ENCODE assay signal across 13 cellular contexts in the genomic region with DNA sequence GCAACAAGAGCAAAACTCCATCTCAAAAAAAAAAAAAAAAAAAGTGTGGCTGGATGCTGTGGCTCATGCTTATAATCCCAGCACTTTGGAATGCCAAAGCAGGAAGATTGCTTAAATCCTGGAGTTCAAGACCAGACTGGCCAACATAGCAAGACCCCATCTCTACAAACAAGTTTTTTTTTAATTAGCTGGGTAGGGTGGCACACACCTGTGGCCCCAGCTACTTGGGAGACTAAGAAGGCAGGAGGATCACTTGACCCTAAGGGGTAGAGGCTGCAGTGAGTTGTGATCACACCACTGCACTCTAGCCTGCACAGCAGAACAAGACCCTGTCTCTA. TPM values are rescaled to one million over a fixed set of nuclear protein-coding genes. Genes with fewer than 3 reads are reported as not detected.
DNase-seq lines count a peak whose midpoint lies in the region; ATAC-seq and TF ChIP-seq lines count a peak whose summit lies in the region.
"Had no signal": no experiment of that assay in that cellular context is flagged by ENCODE, and none has a peak within 500 bp of the region (broad histone marks: within the 10 kb centered on the region; RNA-seq: fewer than 3 reads in every experiment).

No MANE protein-coding gene starts in this region.

- H3K23ac ChIP-seq in H9 (ENCODE audit: insufficient read length, low read depth, low read length): no peak overlapping the region

- no peaks in the 10 kb centered on the region for H3K27me3 Mint-ChIP-seq in CD4-positive, alpha-beta memory T cell
- H3K27me3 Mint-ChIP-seq in activated T-helper 17 cell treated with anti-CD3 and anti-CD28 coated beads, Interleukin-2, amount 50 U/mL, for 72 hours: no peaks in the 10 kb centered on the region
- no peaks in the 10 kb centered on the region for H3K27me3 Mint-ChIP-seq in memory B cell
- H3K27me3 Mint-ChIP-seq in H9 (ENCODE audit: low read depth): no peaks in the 10 kb centered on the region
- no peaks in the 10 kb centered on the region for H3K27me3 Mint-ChIP-seq in activated T-cell treated with anti-CD3 and anti-CD28 coated beads, Interleukin-2, amount 50 U/mL, for 4 hours (ENCODE audit: low read depth)

- H2BK12ac ChIP-seq in H9 (ENCODE audit: insufficient read length, low read depth, low read length): no peak overlapping the region

- peaks cover 0 to 3% of the 10 kb centered on the region in 2 donors for H3K36me3 Mint-ChIP-seq in CD4-positive, alpha-beta memory T cell
- H3K36me3 Mint-ChIP-seq in activated T-helper 17 cell treated with anti-CD3 and anti-CD28 coated beads, Interleukin-2, amount 50 U/mL, for 72 hours (ENCODE audit: low read depth): peaks cover 5% of the 10 kb centered on the region
- peaks cover 2% of the 10 kb centered on the region for H3K36me3 Mint-ChIP-seq in memory B cell
- H3K36me3 Mint-ChIP-seq in H9 (ENCODE audit: insufficient read depth in 1 of 3, low read depth in 3 of 3): peaks cover 3 to 25% (median 4%) of the 10 kb centered on the region in 3 experiments
- no peaks in the 10 kb centered on the region for H3K36me3 Mint-ChIP-seq in activated T-cell treated with anti-CD3 and anti-CD28 coated beads, Interleukin-2, amount 50 U/mL, for 4 hours (ENCODE audit: insufficient read depth)
- H3K36me3 Mint-ChIP-seq: neural progenitor cell had no signal

- peaks cover 3% of the 10 kb centered on the region for H3K23me2 ChIP-seq in H9 (ENCODE audit: insufficient read length, low read depth, low read length, poor library complexity, severe bottlenecking)

- POLR2A ChIA-PET in CD4-positive, alpha-beta memory T cell (lab: Charles Lee; ENCODE audit: partially characterized antibody): interaction anchor here (1.0 kb wide), 1 partner anchor 55 kb away, joined by 5 read pairs; a partner anchor contains a TSS

- no peak for DNase-seq in CD4-positive, alpha-beta memory T cell
- DNase-seq in NCI-H69 (lab: John Stamatoyannopoulos, UW) (peak; percentile 50), memory B cell (ENCODE audit: low spot score in 2 of 2) (no peak), H9 (no peak), NCI-H524 treated with DMSO at 0.1 percent for 48 hours (lab: John Stamatoyannopoulos, UW) (no peak)
- no peak for DNase-seq in activated T-cell treated with anti-CD3 and anti-CD28 coated beads, Interleukin-2, amount 50 U/mL, for 4 hours
- DNase-seq: DMS79 treated with DMSO at 0.1 percent for 48 hours, heart right ventricle, NCI-H1436 treated with DMSO at 0.1 percent for 48 hours, Right ventricle myocardium superior had no signal

- H3K79me2 ChIP-seq in H9 (ENCODE audit: insufficient read depth, low read length): no peaks in the 10 kb centered on the region

- H3K4me1 ChIP-seq in CD4-positive, alpha-beta memory T cell (ENCODE audit: insufficient read depth, low read length): peaks cover 27% of the 10 kb centered on the region
- H3K4me1 ChIP-seq in H9 (ENCODE audit: insufficient read depth, low read length): peaks cover 6% of the 10 kb centered on the region; the same call in 1 of the 2 replicates

- H3K4me2 ChIP-seq in H9 (ENCODE audit: insufficient read depth, insufficient read length, low read length): no peak overlapping the region

- H3K4me3 Mint-ChIP-seq in CD4-positive, alpha-beta memory T cell: no peak overlapping the region
- no peak overlapping the region for H3K4me3 Mint-ChIP-seq in activated T-helper 17 cell treated with anti-CD3 and anti-CD28 coated beads, Interleukin-2, amount 50 U/mL, for 72 hours
- H3K4me3 Mint-ChIP-seq in memory B cell (no peak overlapping the region), H9 (no peak overlapping the region)
- H3K4me3 Mint-ChIP-seq in activated T-cell treated with anti-CD3 and anti-CD28 coated beads, Interleukin-2, amount 50 U/mL, for 4 hours: no peak overlapping the region

- no peak overlapping the region for H2BK5ac ChIP-seq in H9 (ENCODE audit: insufficient read length, low read length)

- H3K27me3 ChIP-seq in CD4-positive, alpha-beta memory T cell (ENCODE audit: insufficient read depth, low read length): no peaks in the 10 kb centered on the region
- H3K27me3 ChIP-seq in H9 (ENCODE audit: insufficient read depth, low read length): no peaks in the 10 kb centered on the region
- H3K27me3 ChIP-seq: neural progenitor cell had no signal

- no peak overlapping the region for H3K56ac ChIP-seq in H9 (ENCODE audit: insufficient read length, low read depth, low read length)

- H3T11ph ChIP-seq in H9 (ENCODE audit: low read length): no peak overlapping the region

- no peak overlapping the region for H4K8ac ChIP-seq in H9 (replicated peaks; ENCODE audit: insufficient read length, low read depth, low read length)

- H2BK20ac ChIP-seq in H9 (ENCODE audit: low read depth, low read length, poor library complexity, severe bottlenecking): no peak overlapping the region

- H3K4me3 ChIP-seq in CD4-positive, alpha-beta memory T cell (ENCODE audit: low read length in 2 of 2): no peak overlapping the region
- H3K4me3 ChIP-seq: heart right ventricle, neural progenitor cell had no signal

- no peaks in the 10 kb centered on the region for H3K36me3 ChIP-seq in CD4-positive, alpha-beta memory T cell (ENCODE audit: insufficient read depth, low read length)
- H3K36me3 ChIP-seq: heart right ventricle, neural progenitor cell had no signal

- no peak overlapping the region for H3K14ac ChIP-seq in H9 (ENCODE audit: insufficient read depth, low read length)

- peaks cover 0 to 4% (median 0%) of the 10 kb centered on the region in 8 donors for H3K9me3 Mint-ChIP-seq in CD4-positive, alpha-beta memory T cell
- H3K9me3 Mint-ChIP-seq in activated T-helper 17 cell treated with anti-CD3 and anti-CD28 coated beads, Interleukin-2, amount 50 U/mL, for 72 hours: no peaks in the 10 kb centered on the region
- no peaks in the 10 kb centered on the region for H3K9me3 Mint-ChIP-seq in memory B cell
- peaks cover 14% of the 10 kb centered on the region in 2 experiments for H3K9me3 Mint-ChIP-seq in H9
- H3K9me3 Mint-ChIP-seq in activated T-cell treated with anti-CD3 and anti-CD28 coated beads, Interleukin-2, amount 50 U/mL, for 4 hours: peaks cover 3% of the 10 kb centered on the region

- H2AK5ac ChIP-seq in H9 (ENCODE audit: insufficient read length, low read length): no peak overlapping the region

- no peak overlapping the region for H2AFZ ChIP-seq in H9 (ENCODE audit: low read length)
- H2AFZ ChIP-seq: neural progenitor cell had no signal

- no peaks in the 10 kb centered on the region for H3K79me1 ChIP-seq in H9 (ENCODE audit: insufficient read depth, low read depth, low read length, poor library complexity, severe bottlenecking)

- no peak overlapping the region for H2BK120ac ChIP-seq in H9 (ENCODE audit: low read depth, low read length, poor library complexity, severe bottlenecking)

- no peak for ATAC-seq in activated T-helper 17 cell treated with anti-CD3 and anti-CD28 coated beads, Interleukin-2, amount 50 U/mL, for 72 hours (replicated peaks)
- no peak for ATAC-seq in memory B cell (ENCODE audit: low read depth)
- ATAC-seq in activated T-cell treated with anti-CD3 and anti-CD28 coated beads, Interleukin-2, amount 50 U/mL, for 4 hours: no peak

- no peak overlapping the region for H3K4ac ChIP-seq in H9 (ENCODE audit: low read depth, low read length)

- H4K5ac ChIP-seq in H9 (ENCODE audit: insufficient read length, low read depth, low read length): no peak overlapping the region

- CTCF ChIA-PET in CD4-positive, alpha-beta memory T cell (lab: Charles Lee; ENCODE audit: partially characterized antibody): interaction anchor here (1.7 kb wide), 1 partner anchor 12 kb away, joined by 5 read pairs; no protein-coding TSS in a partner anchor

- H3K4me1 Mint-ChIP-seq in CD4-positive, alpha-beta memory T cell: peaks cover 23 to 38% (median 26%) of the 10 kb centered on the region in 4 donors
- H3K4me1 Mint-ChIP-seq in activated T-helper 17 cell treated with anti-CD3 and anti-CD28 coated beads, Interleukin-2, amount 50 U/mL, for 72 hours: peaks cover 14% of the 10 kb centered on the region
- peaks cover 21% of the 10 kb centered on the region for H3K4me1 Mint-ChIP-seq in memory B cell
- peaks cover 41 to 43% of the 10 kb centered on the region in 2 experiments for H3K4me1 Mint-ChIP-seq in H9
- H3K4me1 Mint-ChIP-seq in activated T-cell treated with anti-CD3 and anti-CD28 coated beads, Interleukin-2, amount 50 U/mL, for 4 hours (ENCODE audit: low read depth): peaks cover 40% of the 10 kb centered on the region

- H3K27ac Mint-ChIP-seq in CD4-positive, alpha-beta memory T cell: peak overlapping the region; percentile 88 to 98 (median 95)
- H3K27ac Mint-ChIP-seq in activated T-helper 17 cell treated with anti-CD3 and anti-CD28 coated beads, Interleukin-2, amount 50 U/mL, for 72 hours: peak overlapping the region; percentile 87
- H3K27ac Mint-ChIP-seq in memory B cell: peak overlapping the region; percentile 96
- H3K27ac Mint-ChIP-seq in H9: peak overlapping the region in 1 of 3 experiments; percentile 85; a peak in 3 of 7 replicates

- H4K20me1 ChIP-seq in H9 (ENCODE audit: control insufficient read depth, insufficient read depth, insufficient read length): no peaks in the 10 kb centered on the region

- no peak overlapping the region for H2BK15ac ChIP-seq in H9 (ENCODE audit: low read depth, low read length)

- intact Hi-C loops in CD4-positive, alpha-beta memory T cell (cut with micrococcal nuclease): no loop called here

- H3K18ac ChIP-seq in H9 (ENCODE audit: insufficient read length, low read depth, low read length): no peak overlapping the region

- no peaks in the 10 kb centered on the region for H3K9me3 ChIP-seq in CD4-positive, alpha-beta memory T cell (ENCODE audit: control insufficient read depth in 1 of 2, low read length in 2 of 2)
- H3K9me3 ChIP-seq in H9 (ENCODE audit: control insufficient read depth, low read depth, low read length): no peaks in the 10 kb centered on the region

- no peak overlapping the region for H3K9ac ChIP-seq in H9 (ENCODE audit: extremely low read depth, insufficient read length, low read length)
- H3K9ac ChIP-seq: neural progenitor cell had no signal

- TF ChIP-seq CTCF in H9 (conservative IDR thresholded peaks at IDR 0.05): no peak

- H3K27ac ChIP-seq in CD4-positive, alpha-beta memory T cell (ENCODE audit: low read depth, low read length): peak overlapping the region; percentile 76
- H3K27ac ChIP-seq in H9 (ENCODE audit: insufficient read length, low read depth, low read length): no peak overlapping the region
- H3K27ac ChIP-seq: C4-2B, heart right ventricle, neural progenitor cell had no signal

- no peak overlapping the region for H4K91ac ChIP-seq in H9 (ENCODE audit: insufficient read length, low read depth, low read length)

RNA-seq across cellular contexts. Expression of a gene that starts 19.0 kb away (rescaled TPM):
- under 1 TPM; 0.44 to 0.70 TPM for total RNA-seq in CD4-positive, alpha-beta memory T cell
- polyA plus RNA-seq in CD4-positive, alpha-beta memory T cell: 1 to 10 TPM in 1 of 2 donors, under 1 TPM in 1; 0.55 to 1.2 TPM
- 1 to 10 TPM; 2.4 to 3.3 TPM for total RNA-seq in activated T-helper 17 cell treated with anti-CD3 and anti-CD28 coated beads, Interleukin-2, amount 50 U/mL, for 72 hours
- total RNA-seq in H9 (2021): 130 and 135 TPM in 2 replicates
- 1 to 10 TPM; 1.1 to 2.0 (median 1.5) TPM for total RNA-seq in activated T-cell treated with anti-CD3 and anti-CD28 coated beads, Interleukin-2, amount 50 U/mL, for 4 hours

RNA-seq across cellular contexts. Expression of a gene that starts 54.2 kb away (rescaled TPM):
- total RNA-seq in CD4-positive, alpha-beta memory T cell: 10 to 100 TPM; 35.5 to 36.8 TPM
- 10 to 100 TPM; 59.5 to 61.2 TPM for polyA plus RNA-seq in CD4-positive, alpha-beta memory T cell
- 10 to 100 TPM; 17.0 to 40.5 TPM for total RNA-seq in activated T-helper 17 cell treated with anti-CD3 and anti-CD28 coated beads, Interleukin-2, amount 50 U/mL, for 72 hours
- total RNA-seq in H9 (2021): 146 and 151 TPM in 2 replicates
- total RNA-seq in activated T-cell treated with anti-CD3 and anti-CD28 coated beads, Interleukin-2, amount 50 U/mL, for 4 hours: 10 to 100 TPM; 53.8 to 61.9 (median 57.2) TPM

Comparison
In these comparisons a context has a peak if more than half of its experiments do, and no peak if none do; other contexts are left out.
1. RNA of a gene that starts 19.0 kb away (total RNA-seq): 130 to 135 TPM in H9; 2.4 to 3.3 TPM in activated T-helper 17 cell treated with anti-CD3 and anti-CD28 coated beads, Interleukin-2, amount 50 U/mL, for 72 hours, 1.1 to 2.0 TPM in activated T-cell treated with anti-CD3 and anti-CD28 coated beads, Interleukin-2, amount 50 U/mL, for 4 hours and 0.44 to 0.70 TPM in CD4-positive, alpha-beta memory T cell; every median in the first group is over 10 times any median in the second.